18 cellular contexts compared by ENCODE assay signal in genomic region chr20:34983995-34984735, GRCh38. TPM values are rescaled to one million over a fixed set of nuclear protein-coding genes. Genes with fewer than 3 reads are reported as not detected.
DNase-seq lines count a peak whose midpoint lies in the region; ATAC-seq and TF ChIP-seq lines count a peak whose summit lies in the region.
"Had no signal": no experiment of that assay in that cellular context is flagged by ENCODE, and none has a peak within 500 bp of the region (broad histone marks: within the 10 kb centered on the region; RNA-seq: fewer than 3 reads in every experiment).

No MANE protein-coding gene starts in this region.

- POLR2A ChIA-PET in HEK293 (lab: Yijun Ruan, JAX), result no interaction called here

- no peaks in the 10 kb centered on the region for H3K4me1 ChIP-seq in HEK293 (ENCODE audit: control insufficient read depth, insufficient read depth, low read length)
- H3K4me1 ChIP-seq in NT2/D1 (ENCODE audit: insufficient read depth, insufficient read length), result peaks cover 30% of the 10 kb centered on the region
- peaks cover 25 to 34% of the 10 kb centered on the region in 2 donors for H3K4me1 ChIP-seq in gastrocnemius medialis
- H3K4me1 ChIP-seq: pancreas had no signal

- peak; percentile 42 for DNase-seq in NT2/D1 (ENCODE audit: low read depth, low spot score)
- peak; percentile 44 for DNase-seq in iPS DF 4.7 (ENCODE audit: extremely low read depth, low spot score)
- DNase-seq in gastrocnemius medialis, result no peak
- no peak for DNase-seq in mesothelial cell of epicardium (ENCODE audit: low spot score in 2 of 2, unreplicated experiment in 2 of 2)
- DNase-seq in NOMO-1 treated with dmso at 0.1 percent for 144 hours (lab: John Stamatoyannopoulos, UW; ENCODE audit: unreplicated experiment), result no peak
- no peak for DNase-seq in NK-92 (lab: John Stamatoyannopoulos, UW; ENCODE audit: unreplicated experiment)
- DNase-seq: activated effector memory CD4-positive, alpha-beta T cell treated with anti-CD3 and anti-CD28 coated beads, Interleukin-2, amount 50 U/mL, for 16 hours; C1 segment of cervical spinal cord; midbrain; NCI-H2227 treated with DMSO at 0.1 percent for 48 hours; Peyer's patch; SW 1271; WERI-Rb-1 had no signal

- in situ Hi-C loops in gastrocnemius medialis (cut with MboI; ENCODE audit: low sequenced_read_pairs in 4 of 4), result no loop called here

- ATAC-seq in gastrocnemius medialis, result no peak
- ATAC-seq: GM12878, pancreas had no signal

- H3K9me3 ChIP-seq in HEK293 (ENCODE audit: control insufficient read depth, insufficient read depth, low read depth, low read length) (no peaks in the 10 kb centered on the region), NT2/D1 (ENCODE audit: insufficient read depth, low read length) (no peaks in the 10 kb centered on the region), gastrocnemius medialis (no peaks in the 10 kb centered on the region)
- H3K9me3 ChIP-seq: pancreas, Peyer's patch, suprapubic skin had no signal

- H3K36me3 Mint-ChIP-seq in mesothelial cell of epicardium, result no peaks in the 10 kb centered on the region

- H3K4me3 ChIP-seq in HEK293 (ENCODE audit: low read depth, low read length), result no peak overlapping the region
- H3K4me3 ChIP-seq in NT2/D1 (ENCODE audit: insufficient read length, low read depth), result no peak overlapping the region
- H3K4me3 ChIP-seq in gastrocnemius medialis, result no peak overlapping the region
- H3K4me3 ChIP-seq: GM12878, pancreas, Peyer's patch, suprapubic skin had no signal

- TF ChIP-seq POLR2A in gastrocnemius medialis (IDR thresholded peaks at IDR 0.05), result no peak

- no peak overlapping the region for H3K9ac ChIP-seq in NT2/D1 (ENCODE audit: insufficient read length, low read depth)

- no peak overlapping the region for H3K4me3 Mint-ChIP-seq in mesothelial cell of epicardium
- H3K4me3 Mint-ChIP-seq: dendritic cell treated with granulocyte-macrophage colony-stimulating factor and Interleukin-4, amounts not matched to agents 40 ng/mL and 50 ng/mL, for 4 days had no signal

- TF ChIP-seq CTCF in HEK293 (tag by site-specific recombination; IDR thresholded peaks at IDR 0.05) (no peak), gastrocnemius medialis (IDR thresholded peaks at IDR 0.05 in 4 of 5, conservative IDR thresholded peaks at IDR 0.05 in 1 of 5) (no peak), mesothelial cell of epicardium (IDR thresholded peaks at IDR 0.05; ENCODE audit: unreplicated experiment) (no peak)

- H3K27me3 Mint-ChIP-seq in mesothelial cell of epicardium (ENCODE audit: low read depth), result peaks cover 28% of the 10 kb centered on the region

- no peaks in the 10 kb centered on the region for H3K9me3 Mint-ChIP-seq in mesothelial cell of epicardium
- H3K9me3 Mint-ChIP-seq: dendritic cell treated with granulocyte-macrophage colony-stimulating factor and Interleukin-4, amounts not matched to agents 40 ng/mL and 50 ng/mL, for 4 days had no signal

- H3K36me3 ChIP-seq in HEK293 (ENCODE audit: control insufficient read depth in 2 of 2, insufficient read depth in 1 of 2, low read length in 2 of 2), result no peaks in the 10 kb centered on the region
- H3K36me3 ChIP-seq in NT2/D1 (ENCODE audit: insufficient read depth, insufficient read length, low read length), result peaks cover 1% of the 10 kb centered on the region
- no peaks in the 10 kb centered on the region for H3K36me3 ChIP-seq in gastrocnemius medialis
- H3K36me3 ChIP-seq: pancreas, Peyer's patch, suprapubic skin, WERI-Rb-1 had no signal

- intact Hi-C loops in gastrocnemius medialis (cut with DNase I; ENCODE audit: low total_unique reads), result no loop called here

- H3K27ac ChIP-seq in HEK293 (ENCODE audit: extremely low read depth, low read depth, low read length), result no peak overlapping the region
- H3K27ac ChIP-seq in gastrocnemius medialis, result peak overlapping the region; percentile 89 to 99 (median 94)
- H3K27ac ChIP-seq: pancreas, suprapubic skin, WERI-Rb-1 had no signal

- no peak overlapping the region for H3K27ac Mint-ChIP-seq in mesothelial cell of epicardium
- H3K27ac Mint-ChIP-seq: dendritic cell treated with granulocyte-macrophage colony-stimulating factor and Interleukin-4, amounts not matched to agents 40 ng/mL and 50 ng/mL, for 4 days had no signal

- peaks cover 3% of the 10 kb centered on the region for H3K4me1 Mint-ChIP-seq in mesothelial cell of epicardium

- CTCF ChIA-PET in HEK293 (lab: Yijun Ruan, JAX), result interaction anchor here (0.6 to 0.8 kb wide), 2 partner anchors 10 to 25 kb away, joined by 3 to 4 read pairs; no protein-coding TSS in a partner anchor

- H3K27me3 ChIP-seq in NT2/D1 (ENCODE audit: insufficient read depth, insufficient read length), result peaks cover 44% of the 10 kb centered on the region
- peaks cover 0 to 7% (median 0%) of the 10 kb centered on the region in 3 donors for H3K27me3 ChIP-seq in gastrocnemius medialis
- H3K27me3 ChIP-seq: pancreas, Peyer's patch had no signal

TF ChIP-seq in HEK293, 187 proteins besides CTCF, POLR2A, EP300 and RAD21:
- TF ChIP-seq ZNF571 (tag by site-specific recombination; IDR thresholded peaks at IDR 0.05), result no peak
- TF ChIP-seq IKZF3 (tag by site-specific recombination; IDR thresholded peaks at IDR 0.05), result no peak
- no peak for TF ChIP-seq RBAK (tag by site-specific recombination; IDR thresholded peaks at IDR 0.05)
- TF ChIP-seq KLF1 (tag by site-specific recombination; IDR thresholded peaks at IDR 0.05), result peak; percentile 65
- peak; percentile 37; the same call in 1 of the 2 replicates for TF ChIP-seq GLIS1 (tag by site-specific recombination; IDR thresholded peaks at IDR 0.05)
- no peak for TF ChIP-seq ZNF560 (tag by site-specific recombination; IDR thresholded peaks at IDR 0.05; ENCODE audit: borderline replicate concordance)

RNA-seq across cellular contexts. Expression of gene MYH7B, which starts 28.5 kb away (rescaled TPM):
- 1 to 10 TPM; 1.6 to 8.5 (median 3.3) TPM for total RNA-seq in gastrocnemius medialis
- 0.73 to 1.8 TPM (median 1.3 TPM) in 3 replicates for total RNA-seq in mesothelial cell of epicardium

RNA-seq across cellular contexts. Expression of gene GSS, which starts 28.6 kb away (rescaled TPM):
- total RNA-seq in gastrocnemius medialis, result 10 to 100 TPM; 14.1 to 33.0 (median 23.8) TPM
- total RNA-seq in mesothelial cell of epicardium, result 51.1 to 54.8 TPM (median 51.9 TPM) in 3 replicates

Comparison
In these comparisons a context has a peak if more than half of its experiments do, and no peak if none do; other contexts are left out.
1. DNase-seq: peak in NT2/D1 (single experiment) and iPS DF 4.7 (single experiment); none in gastrocnemius medialis (0 of 2), mesothelial cell of epicardium (0 of 2), NOMO-1 treated with dmso at 0.1 percent for 144 hours (single experiment) and NK-92 (single experiment).